22 cellular contexts compared by ENCODE assay signal in the genomic region with DNA sequence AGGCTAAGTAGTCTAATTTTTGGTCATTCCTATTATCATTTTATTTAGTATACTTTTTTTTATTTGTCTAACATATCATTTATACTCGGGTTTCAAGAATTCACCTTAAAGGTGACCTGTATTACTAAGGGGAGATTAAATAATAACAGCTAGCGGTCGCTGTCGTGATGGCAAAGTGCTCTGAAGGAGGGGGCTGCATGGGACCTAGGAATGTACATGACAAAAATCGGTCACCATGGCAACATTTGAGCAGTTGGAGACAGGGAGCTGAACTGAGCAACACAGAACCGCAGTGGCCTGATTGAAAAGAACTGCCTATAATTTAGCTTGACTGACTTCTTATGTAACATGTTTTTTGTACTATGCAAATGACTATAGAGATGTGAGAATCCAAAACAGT.
DNase-seq lines count a peak whose midpoint lies in the region; ATAC-seq lines count a peak whose summit lies in the region.
"Had no signal": no experiment of that assay in that cellular context is flagged by ENCODE, and none has a peak within 500 bp of the region (broad histone marks: within the 10 kb centered on the region; RNA-seq: fewer than 3 reads in every experiment).

No MANE protein-coding gene starts in this region.

- ATAC-seq in HG02938 (IDR thresholded peaks at IDR 0.05; ENCODE audit: unreplicated experiment) (no peak), GM18498 (IDR thresholded peaks at IDR 0.05; ENCODE audit: unreplicated experiment) (no peak)
- ATAC-seq: body of pancreas; lower lobe of right lung; naive thymus-derived CD8-positive, alpha-beta T cell; stimulated activated naive B cell treated with anti-CD40 and anti-IgM and Interleukin-4, amounts not matched to agents 10 μg/mL and 1 μg/mL and 100 μg/mL, for 72 hours had no signal

- peak; percentile 26 for DNase-seq in DMS 273 (lab: John Stamatoyannopoulos, UW; ENCODE audit: unreplicated experiment)
- DNase-seq in DMS 273 treated with DMSO at 0.1 percent for 48 hours (lab: John Stamatoyannopoulos, UW) = no peak
- peak; percentile 20 for DNase-seq in astrocyte of the hippocampus (ENCODE audit: low read depth, low spot score)
- DNase-seq in iPS DF 19.7 (ENCODE audit: low read depth, low spot score) = peak; percentile 17
- DNase-seq in putamen (ENCODE audit: low spot score) = peak; percentile 57
- no peak for DNase-seq in SIG-M5 treated with dmso at 0.1 percent for 504 hours (lab: John Stamatoyannopoulos, UW; ENCODE audit: unreplicated experiment)
- DNase-seq: activated CD4-positive, alpha-beta memory T cell treated with anti-CD3 and anti-CD28 coated beads, Interleukin-2, amount 10 ng/mL, durations not matched to agents 7 days and 5 days; activated CD8-positive, alpha-beta memory T cell treated with anti-CD3 and anti-CD28 coated beads, Interleukin-2, amount 50 U/mL, for 4 hours; activated naive CD4-positive, alpha-beta T cell treated with Interleukin-2 at 50 U/mL for 16 hours; body of pancreas; Calu3; DND-41; effector CD4-positive, alpha-beta T cell; GM23248; lower lobe of right lung; naive thymus-derived CD8-positive, alpha-beta T cell; NCI-H1048; NCI-H526 treated with DMSO at 0.1 percent for 48 hours; SIG-M5; stimulated activated naive B cell treated with anti-CD40 and anti-IgM and Interleukin-4, amounts not matched to agents 10 μg/mL and 1 μg/mL and 100 μg/mL, for 72 hours had no signal

Comparison
In these comparisons a context has a peak if more than half of its experiments do, and no peak if none do; other contexts are left out.
1. DNase-seq: peak in DMS 273 (single experiment), astrocyte of the hippocampus (single experiment), iPS DF 19.7 (single experiment) and putamen (single experiment); none in DMS 273 treated with DMSO at 0.1 percent for 48 hours (single experiment) and SIG-M5 treated with dmso at 0.1 percent for 504 hours (single experiment).